Comparison of ENCODE assay signal across 13 cellular contexts in the genomic region with DNA sequence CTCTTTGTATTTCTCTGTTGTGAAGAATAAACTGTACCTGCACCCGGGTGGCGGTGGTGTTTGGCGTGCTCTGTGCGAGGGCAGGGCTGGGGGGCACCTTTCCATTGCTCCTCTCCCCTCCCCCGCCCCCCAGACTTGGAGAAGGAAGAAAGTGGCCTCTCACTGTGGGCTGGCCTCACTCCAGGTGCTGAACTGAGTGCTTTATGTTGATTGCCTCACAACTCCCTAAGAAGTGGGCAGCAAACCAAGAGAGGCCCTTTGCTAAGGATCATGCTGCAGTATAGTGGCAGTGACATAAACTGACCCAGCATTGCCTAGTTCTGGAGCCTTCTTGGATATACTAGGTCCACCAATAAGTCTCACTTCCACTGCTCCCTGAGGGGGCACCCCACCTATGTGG. TPM values are rescaled to one million over a fixed set of nuclear protein-coding genes. Genes with fewer than 3 reads are reported as not detected.
DNase-seq lines count a peak whose midpoint lies in the region; ATAC-seq and TF ChIP-seq lines count a peak whose summit lies in the region.
"Had no signal": no experiment of that assay in that cellular context is flagged by ENCODE, and none has a peak within 500 bp of the region (broad histone marks: within the 10 kb centered on the region; RNA-seq: fewer than 3 reads in every experiment).

No MANE protein-coding gene starts in this region.

- H3K27me3 Mint-ChIP-seq in osteocyte (ENCODE audit: unreplicated experiment) (no peaks in the 10 kb centered on the region), T-cell (peaks cover 2 to 3% of the 10 kb centered on the region in 2 donors)
- H3K27me3 Mint-ChIP-seq: memory B cell had no signal

- intact Hi-C loops in sciatic nerve (cut with DNase I), result no loop called here

- peaks cover 20% of the 10 kb centered on the region for H3K4me1 Mint-ChIP-seq in osteocyte (ENCODE audit: unreplicated experiment)
- peaks cover 17 to 37% (median 23%) of the 10 kb centered on the region in 3 donors for H3K4me1 Mint-ChIP-seq in T-cell

- peak; percentile 65 for DNase-seq in EH (ENCODE audit: low read depth)
- peak; percentile 26 for DNase-seq in SK-MEL-5 (ENCODE audit: low read depth, low spot score)
- peak; percentile 17 for DNase-seq in globus pallidus (ENCODE audit: low spot score)
- DNase-seq in sciatic nerve (ENCODE audit: low spot score), result peak; percentile 80
- no peak for DNase-seq in NCI-H2107 treated with DMSO at 0.1 percent for 48 hours (lab: John Stamatoyannopoulos, UW; ENCODE audit: unreplicated experiment)
- DNase-seq in osteocyte (ENCODE audit: extremely low spot score, unreplicated experiment), result no peak
- DNase-seq in T-cell, result no peak
- DNase-seq: activated CD4-positive, alpha-beta memory T cell treated with anti-CD3 and anti-CD28 coated beads, Interleukin-2, amount 10 ng/mL, durations not matched to agents 7 days and 5 days; amniotic stem cell; NCI-H524 had no signal

- CTCF ChIA-PET in T-cell (lab: Charles Lee), result interaction anchor here in 1 of 2 donors (0.6 kb wide), 1 partner anchor 66 kb away, joined by 4 read pairs; no protein-coding TSS in a partner anchor

- ATAC-seq in sciatic nerve (peak; percentile 69), T-cell (replicated peaks in 1 of 4) (no peak), HG02642 (IDR thresholded peaks at IDR 0.05; ENCODE audit: poor library complexity, unreplicated experiment) (no peak)

- no peaks in the 10 kb centered on the region for H3K9me3 Mint-ChIP-seq in osteocyte (ENCODE audit: unreplicated experiment)
- H3K9me3 Mint-ChIP-seq in T-cell, result no peaks in the 10 kb centered on the region
- H3K9me3 Mint-ChIP-seq: memory B cell had no signal

- no peak for TF ChIP-seq CTCF in osteocyte (IDR thresholded peaks at IDR 0.05)

- in situ Hi-C loops in SK-MEL-5 (cut with HindIII; ENCODE audit: low pct_unique_long_range_greater_than_20kb, low sequenced_read_pairs), result no loop called here

- H3K27ac Mint-ChIP-seq in osteocyte (ENCODE audit: unreplicated experiment), result no peak overlapping the region
- no peak overlapping the region for H3K27ac Mint-ChIP-seq in T-cell
- H3K27ac Mint-ChIP-seq: activated CD4-positive, alpha-beta memory T cell treated with anti-CD3 and anti-CD28 coated beads, Interleukin-2, amount 10 ng/mL, durations not matched to agents 7 days and 5 days; memory B cell had no signal

- H3K36me3 Mint-ChIP-seq in osteocyte (ENCODE audit: unreplicated experiment) (peaks cover 35% of the 10 kb centered on the region), T-cell (peaks cover 17% of the 10 kb centered on the region)

- no peak overlapping the region for H3K4me3 Mint-ChIP-seq in osteocyte (ENCODE audit: unreplicated experiment)
- no peak overlapping the region for H3K4me3 Mint-ChIP-seq in T-cell
- H3K4me3 Mint-ChIP-seq: activated CD4-positive, alpha-beta memory T cell treated with anti-CD3 and anti-CD28 coated beads, Interleukin-2, amount 10 ng/mL, durations not matched to agents 7 days and 5 days; memory B cell had no signal

- POLR2A ChIA-PET in T-cell (lab: Charles Lee), result no interaction called here

RNA-seq across cellular contexts. Expression of gene A3GALT2, which starts 20.2 kb away (rescaled TPM):
- total RNA-seq in SK-MEL-5 (2014; rRNA removed; shearing (Covaris generic)), result not detected in 2 replicates
- polyA plus RNA-seq in SK-MEL-5 (2015; cell fraction: cytosol; rRNA removed), result not detected in 2 replicates
- not detected in 2 replicates for polyA plus RNA-seq in SK-MEL-5 (2015; cell fraction: nucleus; rRNA removed)
- total RNA-seq in sciatic nerve (not detected), osteocyte (0.35 TPM in 1 of 2 replicates, not detected in the other), T-cell (under 1 TPM in 1 of 5 donors, not detected in 4; 0.26 TPM)
- total RNA-seq: activated CD4-positive, alpha-beta memory T cell treated with anti-CD3 and anti-CD28 coated beads, Interleukin-2, amount 10 ng/mL, durations not matched to agents 7 days and 5 days; epithelial cell of proximal tubule had no signal

RNA-seq across cellular contexts. Expression of gene ZNF362, which starts 44.4 kb away (rescaled TPM):
- total RNA-seq in SK-MEL-5 (2014; rRNA removed; shearing (Covaris generic)), result 12.4 and 17.8 TPM in 2 replicates
- 47.1 and 61.0 TPM in 2 replicates for polyA plus RNA-seq in SK-MEL-5 (2015; cell fraction: cytosol; rRNA removed)
- 24.9 and 29.7 TPM in 2 replicates for polyA plus RNA-seq in SK-MEL-5 (2015; cell fraction: nucleus; rRNA removed)
- 40.0 TPM for total RNA-seq in sciatic nerve
- total RNA-seq in osteocyte, result 97.0 and 110 TPM in 2 replicates
- total RNA-seq in T-cell, result 10 to 100 TPM; 22.9 to 31.4 (median 24.5) TPM

Comparison
In these comparisons a context has a peak if more than half of its experiments do, and no peak if none do; other contexts are left out.
1. DNase-seq: peak in EH (single experiment), SK-MEL-5 (single experiment), globus pallidus (single experiment) and sciatic nerve (single experiment); none in NCI-H2107 treated with DMSO at 0.1 percent for 48 hours (single experiment), osteocyte (single experiment) and T-cell (0 of 34).